ENCODE assay signal across 8 cellular contexts in the genomic region with DNA sequence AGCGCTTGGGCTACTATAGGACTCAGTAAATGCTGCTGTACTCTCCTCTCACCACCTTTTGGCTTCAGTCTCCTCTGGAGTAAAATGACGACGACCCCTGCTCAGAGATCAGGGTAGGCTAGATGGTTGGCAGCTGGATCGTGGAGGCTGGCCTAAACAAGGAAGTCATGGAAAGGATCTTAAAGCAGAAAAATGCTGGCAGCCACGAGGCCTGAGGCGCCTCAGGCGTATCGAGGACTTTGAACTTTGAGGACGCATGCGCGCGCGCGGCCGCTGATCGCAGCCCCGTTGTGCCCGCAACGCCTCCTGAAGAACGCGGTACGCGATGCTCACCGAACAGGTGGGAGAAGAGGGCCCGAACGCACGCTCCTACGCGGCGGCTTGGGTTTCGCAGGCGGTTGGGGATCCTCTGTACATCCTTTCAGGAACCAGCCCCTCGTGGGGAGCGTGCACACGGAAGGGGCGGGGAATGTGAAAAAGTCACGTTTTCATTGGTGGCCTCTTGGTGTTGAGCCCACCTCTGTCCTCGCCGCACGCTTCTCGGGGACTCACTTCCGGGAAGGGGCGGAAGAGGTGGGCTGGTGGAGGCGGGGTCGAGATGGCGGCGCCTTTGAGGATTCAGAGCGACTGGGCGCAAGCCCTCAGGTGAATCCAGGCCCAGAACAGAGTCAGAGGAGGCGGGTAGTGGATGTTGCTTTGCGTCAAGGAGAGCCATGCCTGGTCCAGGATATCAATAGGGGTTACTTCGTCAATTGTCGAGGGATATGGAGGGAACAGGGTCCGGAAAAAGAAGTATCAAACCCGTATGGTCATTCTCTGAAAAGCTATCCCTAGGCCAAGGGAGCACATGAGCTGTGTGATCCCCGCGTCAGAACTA. TPM values are rescaled to one million over a fixed set of nuclear protein-coding genes. Genes with fewer than 3 reads are reported as not detected.
DNase-seq lines count a peak whose midpoint lies in the region; ATAC-seq and TF ChIP-seq lines count a peak whose summit lies in the region.

A gene (minus strand): TSS at position 423 of the 877 bp plus-strand sequence. CDS start 3,468 bp downstream, outside the sequence.
A gene with protein sequence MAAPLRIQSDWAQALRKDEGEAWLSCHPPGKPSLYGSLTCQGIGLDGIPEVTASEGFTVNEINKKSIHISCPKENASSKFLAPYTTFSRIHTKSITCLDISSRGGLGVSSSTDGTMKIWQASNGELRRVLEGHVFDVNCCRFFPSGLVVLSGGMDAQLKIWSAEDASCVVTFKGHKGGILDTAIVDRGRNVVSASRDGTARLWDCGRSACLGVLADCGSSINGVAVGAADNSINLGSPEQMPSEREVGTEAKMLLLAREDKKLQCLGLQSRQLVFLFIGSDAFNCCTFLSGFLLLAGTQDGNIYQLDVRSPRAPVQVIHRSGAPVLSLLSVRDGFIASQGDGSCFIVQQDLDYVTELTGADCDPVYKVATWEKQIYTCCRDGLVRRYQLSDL (plus strand): TSS at position 576 of the 877 bp plus-strand sequence. CDS start 23 bp downstream, at position 599.

- 0% methylated on average over 57 of the region's 57 CpGs for WGBS in esophagus, 2 donors

- no TSS peak for BruUV-seq in Panc1 (replicated peaks; lab: Mats Ljungman, UMichigan)

- peaks cover 22% of the 10 kb centered on the region for H3K36me3 Mint-ChIP-seq in activated T-cell treated with anti-CD3 and anti-CD28 coated beads, Interleukin-2, amount 50 U/mL, for 4 hours (ENCODE audit: insufficient read depth)

- H3K36me3 ChIP-seq in Panc1 (ENCODE audit: control insufficient read depth, insufficient read depth, low read length), result peaks cover 11% of the 10 kb centered on the region
- peaks cover 6% of the 10 kb centered on the region in 2 donors for H3K36me3 ChIP-seq in esophagus (ENCODE audit: control insufficient read depth in 2 of 2, insufficient read depth in 2 of 2, low read length in 1 of 2)
- peaks cover 21% of the 10 kb centered on the region for H3K36me3 ChIP-seq in muscle layer of colon (ENCODE audit: insufficient read depth, low read length)

- H3K27me3 ChIP-seq in Panc1 (ENCODE audit: control insufficient read depth, insufficient read depth, low read length), result no peaks in the 10 kb centered on the region
- H3K27me3 ChIP-seq in esophagus (ENCODE audit: control insufficient read depth in 1 of 2, insufficient read depth in 2 of 2, low read length in 2 of 2), result no peaks in the 10 kb centered on the region
- no peaks in the 10 kb centered on the region for H3K27me3 ChIP-seq in muscle layer of colon (ENCODE audit: control insufficient read depth in 1 of 2, insufficient read depth in 2 of 2, low read length in 2 of 2)

- POLR2A ChIA-PET in Panc1 (lab: Charles Lee), result no interaction called here

- H3K9ac ChIP-seq in muscle layer of colon (ENCODE audit: low read length), result peak within 1 kb of the TSS; percentile 95

- no peak for TF ChIP-seq CTCF in Panc1 (IDR thresholded peaks at IDR 0.05)

- no peaks in the 10 kb centered on the region for H3K27me3 Mint-ChIP-seq in activated T-cell treated with anti-CD3 and anti-CD28 coated beads, Interleukin-2, amount 50 U/mL, for 4 hours (ENCODE audit: low read depth)

- CTCF ChIA-PET in Panc1 (lab: Charles Lee), result no interaction called here

- H3K9me3 ChIP-seq in Panc1 (ENCODE audit: control insufficient read depth, insufficient read depth, low read depth, low read length) (no peaks in the 10 kb centered on the region), esophagus (ENCODE audit: control insufficient read depth in 2 of 2, insufficient read depth in 1 of 2, low read depth in 1 of 2, low read length in 1 of 2) (no peaks in the 10 kb centered on the region), muscle layer of colon (ENCODE audit: low read length) (no peaks in the 10 kb centered on the region)

- peak; percentile 100 for DNase-seq in DMS53 (lab: John Stamatoyannopoulos, UW)
- DNase-seq in KG1 (lab: John Stamatoyannopoulos, UW), result peak; percentile 100
- DNase-seq in Panc1 (ENCODE audit: low read depth, low spot score), result peak; percentile 91
- DNase-seq in activated T-cell treated with anti-CD3 and anti-CD28 coated beads, Interleukin-2, amount 50 U/mL, for 4 hours, result peak; percentile 89
- DNase-seq in stimulated activated CD8-positive, alpha-beta memory T cell treated with anti-CD3 and anti-CD28 coated beads, Interleukin-7, amount 100 ng/mL, for 24 hours (ENCODE audit: low read depth), result peak; percentile 88

- peak within 1 kb of the TSS; percentile 100 for H3K27ac ChIP-seq in Panc1 (ENCODE audit: low read length)
- peak within 1 kb of the TSS; percentile 81 to 85 for H3K27ac ChIP-seq in esophagus (ENCODE audit: low read depth in 2 of 2, low read length in 1 of 2)
- H3K27ac ChIP-seq in muscle layer of colon (ENCODE audit: low read depth, low read length), result peak within 1 kb of the TSS; percentile 86

- H3K4me1 ChIP-seq in Panc1 (ENCODE audit: control insufficient read depth, insufficient read depth, low read length) (peaks cover 12% of the 10 kb centered on the region), esophagus (ENCODE audit: control insufficient read depth in 2 of 2, insufficient read depth in 2 of 2, low read length in 1 of 2) (peaks cover 2% of the 10 kb centered on the region in 2 donors), muscle layer of colon (ENCODE audit: insufficient read depth, low read length) (peaks cover 18% of the 10 kb centered on the region)

- H3K9me3 Mint-ChIP-seq in activated T-cell treated with anti-CD3 and anti-CD28 coated beads, Interleukin-2, amount 50 U/mL, for 4 hours, result no peaks in the 10 kb centered on the region

- peak within 1 kb of the TSS; percentile 96 for H3K4me3 Mint-ChIP-seq in activated T-cell treated with anti-CD3 and anti-CD28 coated beads, Interleukin-2, amount 50 U/mL, for 4 hours

- H3K4me1 Mint-ChIP-seq in activated T-cell treated with anti-CD3 and anti-CD28 coated beads, Interleukin-2, amount 50 U/mL, for 4 hours (ENCODE audit: low read depth), result peaks cover 31% of the 10 kb centered on the region

- ATAC-seq in GM21723 (IDR thresholded peaks at IDR 0.05; ENCODE audit: unreplicated experiment), result peak; percentile 97
- peak; percentile 99 for ATAC-seq in Panc1
- peak; percentile 97 for ATAC-seq in activated T-cell treated with anti-CD3 and anti-CD28 coated beads, Interleukin-2, amount 50 U/mL, for 4 hours

- H3K4me3 ChIP-seq in Panc1 (ENCODE audit: low read depth in 2 of 2, low read length in 2 of 2), result peak within 1 kb of the TSS; percentile 84 to 88
- peak within 1 kb of the TSS; percentile 61 to 83 for H3K4me3 ChIP-seq in esophagus (ENCODE audit: low read depth in 1 of 2, low read length in 2 of 2)
- H3K4me3 ChIP-seq in muscle layer of colon (ENCODE audit: low read depth in 1 of 2, low read length in 2 of 2), result peak within 1 kb of the TSS; percentile 58 to 99

- intact Hi-C loops in Panc1 (cut with micrococcal nuclease; ENCODE audit: unreplicated experiment), result no loop called here

- in situ Hi-C loops in Panc1 (cut with HindIII; ENCODE audit: low pct_unique_long_range_greater_than_20kb, low sequenced_read_pairs), result no loop called here

RNA-seq across cellular contexts. Expression of the first gene that starts in this region (rescaled TPM):
- total RNA-seq in Panc1 (2021; ENCODE audit: unreplicated experiment), result 155 TPM
- polyA plus RNA-seq in Panc1 (2012; ENCODE audit: insufficient read length), result 196 TPM
- 100 to 1,000 TPM; 124 to 137 (median 128) TPM for total RNA-seq in activated T-cell treated with anti-CD3 and anti-CD28 coated beads, Interleukin-2, amount 50 U/mL, for 4 hours
- 10 to 100 TPM; 53.2 to 70.9 TPM for polyA plus RNA-seq in esophagus

RNA-seq across cellular contexts. Expression of the second gene that starts in this region (rescaled TPM):
- 22.1 TPM for total RNA-seq in Panc1 (2021; ENCODE audit: unreplicated experiment)
- polyA plus RNA-seq in Panc1 (2012; ENCODE audit: insufficient read length), result 20.0 TPM
- 10 to 100 TPM; 21.6 to 28.4 (median 22.0) TPM for total RNA-seq in activated T-cell treated with anti-CD3 and anti-CD28 coated beads, Interleukin-2, amount 50 U/mL, for 4 hours
- polyA plus RNA-seq in esophagus, result 1 to 10 TPM; 6.2 to 9.5 TPM

Comparison
In these comparisons a context has a peak if more than half of its experiments do, and no peak if none do; other contexts are left out.
1. Peak in every context shown above with its lines: DNase-seq, ATAC-seq, H3K4me3 ChIP-seq and H3K27ac ChIP-seq.